In the genomic region with DNA sequence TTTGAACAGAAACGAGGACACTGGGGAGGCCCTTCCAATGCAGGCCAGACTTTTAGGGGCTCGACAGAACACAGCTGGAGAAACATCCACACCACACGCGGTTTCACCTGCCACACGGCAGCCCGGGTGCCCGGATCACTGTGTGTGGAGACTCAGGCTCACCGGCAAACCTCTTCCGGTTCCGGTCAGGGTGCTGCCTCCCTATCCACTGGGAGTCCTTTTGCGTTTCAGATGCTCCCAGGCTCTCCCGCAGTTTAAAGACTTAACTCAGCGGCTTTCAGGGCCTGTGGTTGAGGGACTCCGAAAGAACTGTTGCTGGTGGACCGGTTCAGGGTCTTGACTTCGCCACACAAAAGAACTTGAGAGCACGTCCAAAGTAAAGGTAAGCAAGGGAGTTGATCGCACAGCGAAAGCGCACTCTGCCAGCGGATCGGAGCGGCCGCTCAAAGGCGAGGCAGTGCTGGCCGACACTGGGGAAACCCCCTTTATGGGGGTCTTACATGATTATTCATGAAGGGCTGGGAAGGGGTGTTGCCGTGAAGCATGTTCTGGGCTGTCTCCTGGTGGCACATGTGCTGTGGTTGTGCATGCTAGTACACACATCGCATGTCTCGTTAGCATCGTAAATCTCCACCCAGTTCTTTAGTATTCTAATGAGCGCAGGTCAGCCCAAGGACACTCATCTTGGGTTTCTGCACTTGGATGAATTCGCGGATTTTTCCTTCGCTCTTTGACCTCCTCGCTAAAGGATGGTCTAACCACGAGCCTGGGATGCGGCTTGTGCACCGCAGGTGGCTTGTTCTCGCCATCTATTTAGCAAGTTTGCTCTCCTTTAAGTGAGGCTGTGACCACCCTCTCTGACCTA, we compare ENCODE assay signal across 9 cellular contexts.
A peak's percentile ranks its signal among the peaks of the same experiment; 100 is the strongest.
DNase-seq lines count a peak whose midpoint lies in the region.
"Had no signal": no experiment of that assay in that cellular context is flagged by ENCODE, and none has a peak within 500 bp of the region (broad histone marks: within the 10 kb centered on the region; RNA-seq: fewer than 3 reads in every experiment).

No MANE protein-coding gene starts in this region.

- peak overlapping the region; percentile 60 for H3K4me3 Mint-ChIP-seq in activated CD4-positive, alpha-beta memory T cell treated with anti-CD3 and anti-CD28 coated beads for 36 hours

- H3K27me3 ChIP-seq in skeletal muscle satellite cell (ENCODE audit: control insufficient read depth, insufficient read depth, low read length), result peaks cover 14% of the 10 kb centered on the region
- H3K27me3 ChIP-seq: BLaER1 had no signal

- peak in 5 of 6 experiments; percentile 0 to 42 (median 6) for DNase-seq in stimulated activated naive CD4-positive, alpha-beta T cell (lab: John Stamatoyannopoulos, UW)
- no peak for DNase-seq in stimulated activated naive CD4-positive, alpha-beta T cell treated with Interleukin-2 at 50 U/mL for 16 hours (lab: John Stamatoyannopoulos, UW)
- peak; percentile 52 for DNase-seq in activated CD4-positive, alpha-beta memory T cell treated with anti-CD3 and anti-CD28 coated beads for 36 hours
- peak; percentile 30 for DNase-seq in fibroblast of peridontal ligament (ENCODE audit: extremely low read depth)
- no peak for DNase-seq in dermis blood vessel endothelial cell
- no peak for DNase-seq in dedifferentiated amniotic fluid mesenchymal stem cell (ENCODE audit: extremely low spot score)
- no peak for DNase-seq in NCI-H526 (lab: John Stamatoyannopoulos, UW)

- peak overlapping the region; percentile 43 for H3K4me2 ChIP-seq in skeletal muscle satellite cell (ENCODE audit: low read length)
- H3K4me2 ChIP-seq: BLaER1 had no signal

- peak overlapping the region; percentile 64 for H3K9ac ChIP-seq in skeletal muscle satellite cell (ENCODE audit: low read depth, low read length)
- H3K9ac ChIP-seq: BLaER1 had no signal

- intact Hi-C loops in activated CD4-positive, alpha-beta memory T cell treated with anti-CD3 and anti-CD28 coated beads for 36 hours (cut with micrococcal nuclease), result no loop called here

- no peak overlapping the region for H3K27ac Mint-ChIP-seq in activated CD4-positive, alpha-beta memory T cell treated with anti-CD3 and anti-CD28 coated beads for 36 hours

- no peaks in the 10 kb centered on the region for H3K27me3 Mint-ChIP-seq in activated CD4-positive, alpha-beta memory T cell treated with anti-CD3 and anti-CD28 coated beads for 36 hours

- H3K9me3 ChIP-seq in skeletal muscle satellite cell (replicated peaks; ENCODE audit: low read length), result no peaks in the 10 kb centered on the region
- H3K9me3 ChIP-seq: BLaER1 had no signal

- H3K36me3 ChIP-seq in skeletal muscle satellite cell (ENCODE audit: insufficient read depth, low read length), result no peaks in the 10 kb centered on the region
- H3K36me3 ChIP-seq: BLaER1 had no signal

- H3K36me3 Mint-ChIP-seq in activated CD4-positive, alpha-beta memory T cell treated with anti-CD3 and anti-CD28 coated beads for 36 hours, result no peaks in the 10 kb centered on the region

- no peaks in the 10 kb centered on the region for H3K4me1 ChIP-seq in skeletal muscle satellite cell (ENCODE audit: control insufficient read depth, insufficient read depth, low read length)

- POLR2A ChIA-PET in activated CD4-positive, alpha-beta memory T cell treated with anti-CD3 and anti-CD28 coated beads for 36 hours (lab: Charles Lee), result no interaction called here

- H3K9me3 Mint-ChIP-seq in activated CD4-positive, alpha-beta memory T cell treated with anti-CD3 and anti-CD28 coated beads for 36 hours, result no peaks in the 10 kb centered on the region

- peak overlapping the region; percentile 69 for H3K4me3 ChIP-seq in skeletal muscle satellite cell (ENCODE audit: low read length)
- H3K4me3 ChIP-seq: BLaER1 had no signal

- CTCF ChIA-PET in activated CD4-positive, alpha-beta memory T cell treated with anti-CD3 and anti-CD28 coated beads for 36 hours (lab: Charles Lee), result interaction anchor here (0.6 to 3.3 kb wide), 11 partner anchors 11 to 1091 kb away, joined by 3 to 20 read pairs (median 3); no protein-coding TSS in a partner anchor

- H3K4me1 Mint-ChIP-seq in activated CD4-positive, alpha-beta memory T cell treated with anti-CD3 and anti-CD28 coated beads for 36 hours (ENCODE audit: low read depth), result no peaks in the 10 kb centered on the region

Comparison
In these comparisons a context has a peak if more than half of its experiments do, and no peak if none do; other contexts are left out.
1. DNase-seq: peak in stimulated activated naive CD4-positive, alpha-beta T cell (5 of 6), activated CD4-positive, alpha-beta memory T cell treated with anti-CD3 and anti-CD28 coated beads for 36 hours (single experiment) and fibroblast of peridontal ligament (single experiment); none in stimulated activated naive CD4-positive, alpha-beta T cell treated with Interleukin-2 at 50 U/mL for 16 hours (single experiment), dermis blood vessel endothelial cell (single experiment), dedifferentiated amniotic fluid mesenchymal stem cell (single experiment) and NCI-H526 (0 of 2).